27 cellular contexts compared by ENCODE assay signal in the genomic region with DNA sequence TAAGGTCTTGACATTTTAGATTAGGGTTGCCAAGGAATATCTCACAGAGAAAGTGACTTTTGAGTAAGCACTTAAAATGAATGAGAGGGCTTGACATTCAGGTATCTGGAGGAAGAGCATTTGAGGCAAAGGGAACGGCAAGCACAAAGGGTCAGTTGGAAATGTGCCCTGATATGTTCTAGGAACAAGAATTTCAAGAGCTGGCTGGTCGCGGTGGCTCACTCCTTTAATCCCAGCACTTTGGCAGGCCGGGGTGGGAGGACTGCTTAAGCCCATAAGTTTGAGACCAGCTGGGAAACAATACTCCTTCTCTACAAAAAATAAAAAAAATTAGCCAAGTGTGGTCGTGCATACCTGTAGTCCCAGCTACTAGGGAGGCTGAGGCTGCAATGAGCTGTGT. TPM values are rescaled to one million over a fixed set of nuclear protein-coding genes. Genes with fewer than 3 reads are reported as not detected.
DNase-seq lines count a peak whose midpoint lies in the region; ATAC-seq and TF ChIP-seq lines count a peak whose summit lies in the region.
"Had no signal": no experiment of that assay in that cellular context is flagged by ENCODE, and none has a peak within 500 bp of the region (broad histone marks: within the 10 kb centered on the region; RNA-seq: fewer than 3 reads in every experiment).

No MANE protein-coding gene starts in this region.

- H3K14ac ChIP-seq in H9 (ENCODE audit: insufficient read depth, low read length) = no peak overlapping the region
- H3K14ac ChIP-seq in mesenchymal stem cell (ENCODE audit: low read length in 2 of 2) = no peak overlapping the region

- no peak for TF ChIP-seq CTCF in C4-2B (conservative IDR thresholded peaks at IDR 0.05)
- no peak for TF ChIP-seq CTCF in H9 (conservative IDR thresholded peaks at IDR 0.05)
- TF ChIP-seq CTCF in osteoblast (IDR thresholded peaks at IDR 0.05; ENCODE audit: extremely low read depth, low read depth, low read length) = no peak

- H3K9me3 ChIP-seq in H9 (ENCODE audit: control insufficient read depth, low read depth, low read length) (no peaks in the 10 kb centered on the region), mesenchymal stem cell (ENCODE audit: control insufficient read depth, low read length) (no peaks in the 10 kb centered on the region), osteoblast (ENCODE audit: low read depth, low read length) (no peaks in the 10 kb centered on the region)
- H3K9me3 ChIP-seq: neutrophil, prostate gland, sigmoid colon, tibial artery had no signal

- H3K4ac ChIP-seq in H9 (ENCODE audit: low read depth, low read length) (no peak overlapping the region), mesenchymal stem cell (ENCODE audit: low read depth in 1 of 2, low read length in 2 of 2) (no peak overlapping the region)

- no peak overlapping the region for H3K4me3 Mint-ChIP-seq in H9
- H3K4me3 Mint-ChIP-seq: activated CD4-positive, alpha-beta T cell treated with anti-CD3 and anti-CD28 coated beads, Interleukin-2, amount 10 ng/mL, durations not matched to agents 24 days and 14 days; B cell; CD8-positive, alpha-beta T cell; naive B cell; T-cell had no signal

- intact Hi-C loops in left cardiac atrium (cut with DNase I) = no loop called here

- H3K27ac ChIP-seq in C4-2B = peak overlapping the region; percentile 69
- H3K27ac ChIP-seq in H9 (ENCODE audit: insufficient read length, low read depth, low read length) = no peak overlapping the region
- H3K27ac ChIP-seq in mesenchymal stem cell (ENCODE audit: low read length, poor library complexity, severe bottlenecking) = no peak overlapping the region
- H3K27ac ChIP-seq in osteoblast (ENCODE audit: low read depth, low read length) = no peak overlapping the region
- H3K27ac ChIP-seq: brain microvascular endothelial cell, dorsolateral prefrontal cortex, neutrophil, prostate gland, sigmoid colon, tibial artery, WERI-Rb-1 had no signal

- H3K4me3 ChIP-seq in mesenchymal stem cell (ENCODE audit: insufficient read depth in 1 of 2, low read depth in 1 of 2, low read length in 2 of 2) (no peak overlapping the region), osteoblast (ENCODE audit: insufficient read depth, low read length) (no peak overlapping the region)
- H3K4me3 ChIP-seq: dorsolateral prefrontal cortex, prostate gland, sigmoid colon, tibial artery had no signal

- peak; percentile 40 to 71 for ATAC-seq in left cardiac atrium
- ATAC-seq in HG03354 (IDR thresholded peaks at IDR 0.05; ENCODE audit: poor library complexity, severe bottlenecking, unreplicated experiment) = no peak
- ATAC-seq in HG03439 (IDR thresholded peaks at IDR 0.05; ENCODE audit: unreplicated experiment) = no peak
- ATAC-seq: activated naive CD4-positive, alpha-beta T cell treated with anti-CD3 and anti-CD28 coated beads, Interleukin-2, amount 50 U/mL, for 72 hours; CD8-positive, alpha-beta T cell; T-cell had no signal

- H2BK15ac ChIP-seq in H9 (ENCODE audit: low read depth, low read length) (no peak overlapping the region), mesenchymal stem cell (ENCODE audit: low read depth, poor library complexity, severe bottlenecking) (no peak overlapping the region)

- H3K9me3 Mint-ChIP-seq in H9 = no peaks in the 10 kb centered on the region; a peak in 1 of 5 replicates
- H3K9me3 Mint-ChIP-seq: CD8-positive, alpha-beta T cell; naive B cell; T-cell had no signal

- H4K91ac ChIP-seq in H9 (ENCODE audit: insufficient read length, low read depth, low read length) (no peak overlapping the region), mesenchymal stem cell (ENCODE audit: low read length) (no peak overlapping the region)

- H3K9ac ChIP-seq in H9 (ENCODE audit: extremely low read depth, insufficient read length, low read length) (no peak overlapping the region), mesenchymal stem cell (ENCODE audit: low read length) (no peak overlapping the region)

- no peak overlapping the region for H3T11ph ChIP-seq in H9 (ENCODE audit: low read length)

- no peak overlapping the region for H3K23ac ChIP-seq in H9 (ENCODE audit: insufficient read length, low read depth, low read length)
- H3K23ac ChIP-seq in mesenchymal stem cell (ENCODE audit: low read length in 2 of 2) = no peak overlapping the region

- H2AFZ ChIP-seq in H9 (ENCODE audit: low read length) = no peak overlapping the region
- no peak overlapping the region for H2AFZ ChIP-seq in mesenchymal stem cell (ENCODE audit: low read depth, low read length)
- no peak overlapping the region for H2AFZ ChIP-seq in osteoblast (ENCODE audit: low read length)

- peaks cover 24 to 35% of the 10 kb centered on the region in 2 experiments for H3K4me1 Mint-ChIP-seq in H9
- H3K4me1 Mint-ChIP-seq: activated CD4-positive, alpha-beta T cell treated with anti-CD3 and anti-CD28 coated beads, Interleukin-2, amount 10 ng/mL, durations not matched to agents 24 days and 14 days; B cell had no signal

- no peak overlapping the region for H2BK12ac ChIP-seq in H9 (ENCODE audit: insufficient read length, low read depth, low read length)
- no peak overlapping the region for H2BK12ac ChIP-seq in mesenchymal stem cell (ENCODE audit: low read length in 2 of 2)

- H3K4me2 ChIP-seq in H9 (ENCODE audit: insufficient read depth, insufficient read length, low read length) (no peak overlapping the region), mesenchymal stem cell (ENCODE audit: low read length, poor library complexity, severe bottlenecking) (no peak overlapping the region), osteoblast (ENCODE audit: insufficient read depth, low read length) (no peak overlapping the region)

- no peaks in the 10 kb centered on the region for H3K27me3 Mint-ChIP-seq in H9 (ENCODE audit: low read depth)
- H3K27me3 Mint-ChIP-seq: activated CD4-positive, alpha-beta T cell treated with anti-CD3 and anti-CD28 coated beads, Interleukin-2, amount 10 ng/mL, durations not matched to agents 24 days and 14 days; B cell; naive B cell; T-cell had no signal

- no peaks in the 10 kb centered on the region for H3K23me2 ChIP-seq in H9 (ENCODE audit: insufficient read length, low read depth, low read length, poor library complexity, severe bottlenecking)

- H3K56ac ChIP-seq in H9 (ENCODE audit: insufficient read length, low read depth, low read length) = no peak overlapping the region

- H3K36me3 Mint-ChIP-seq in H9 (ENCODE audit: insufficient read depth in 1 of 3, low read depth in 3 of 3) = peaks cover 0 to 15% (median 0%) of the 10 kb centered on the region in 3 experiments; a peak in 4 of 7 replicates
- H3K36me3 Mint-ChIP-seq: CD8-positive, alpha-beta T cell; naive B cell had no signal

- no peak overlapping the region for H2AK5ac ChIP-seq in H9 (ENCODE audit: insufficient read length, low read length)
- no peak overlapping the region for H2AK5ac ChIP-seq in mesenchymal stem cell (ENCODE audit: low read length, severe bottlenecking)

- H4K8ac ChIP-seq in H9 (replicated peaks; ENCODE audit: insufficient read length, low read depth, low read length) (no peak overlapping the region), mesenchymal stem cell (ENCODE audit: low read length) (peak overlapping the region; percentile 72)

- no peak overlapping the region for H2BK5ac ChIP-seq in H9 (ENCODE audit: insufficient read length, low read length)
- H2BK5ac ChIP-seq in mesenchymal stem cell (ENCODE audit: low read depth, low read length, poor library complexity, severe bottlenecking) = no peak overlapping the region

- peaks cover 14% of the 10 kb centered on the region; the same call in 1 of the 2 replicates for H3K79me2 ChIP-seq in H9 (ENCODE audit: insufficient read depth, low read length)
- H3K79me2 ChIP-seq in osteoblast (ENCODE audit: insufficient read depth, low read length) = no peaks in the 10 kb centered on the region

- H3K79me1 ChIP-seq in H9 (ENCODE audit: insufficient read depth, low read depth, low read length, poor library complexity, severe bottlenecking) (peaks cover 7% of the 10 kb centered on the region), mesenchymal stem cell (replicated peaks; ENCODE audit: low read length, poor library complexity, severe bottlenecking) (peaks cover 24% of the 10 kb centered on the region)

- no peaks in the 10 kb centered on the region for H3K27me3 ChIP-seq in H9 (ENCODE audit: insufficient read depth, low read length)
- no peaks in the 10 kb centered on the region for H3K27me3 ChIP-seq in mesenchymal stem cell (ENCODE audit: control insufficient read depth in 1 of 2, insufficient read depth in 1 of 2, low read length in 2 of 2)
- H3K27me3 ChIP-seq in osteoblast (ENCODE audit: insufficient read depth, low read length) = no peaks in the 10 kb centered on the region
- H3K27me3 ChIP-seq: brain microvascular endothelial cell, dorsolateral prefrontal cortex, neutrophil, sigmoid colon, tibial artery had no signal

- peak overlapping the region in 2 of 3 experiments; percentile 12 to 24; a peak in 4 of 7 replicates for H3K27ac Mint-ChIP-seq in H9
- H3K27ac Mint-ChIP-seq: activated CD4-positive, alpha-beta T cell treated with anti-CD3 and anti-CD28 coated beads, Interleukin-2, amount 10 ng/mL, durations not matched to agents 24 days and 14 days; B cell; CD8-positive, alpha-beta T cell; T-cell had no signal

- H2BK20ac ChIP-seq in H9 (ENCODE audit: low read depth, low read length, poor library complexity, severe bottlenecking) = no peak overlapping the region

- H3K36me3 ChIP-seq in mesenchymal stem cell (ENCODE audit: control insufficient read depth in 1 of 2, insufficient read depth in 2 of 2, low read depth in 1 of 2, low read length in 2 of 2) (no peaks in the 10 kb centered on the region), osteoblast (ENCODE audit: insufficient read depth, low read length) (no peaks in the 10 kb centered on the region)
- H3K36me3 ChIP-seq: brain microvascular endothelial cell, neutrophil, prostate gland, sigmoid colon, tibial artery had no signal

- no peak for DNase-seq in H9
- DNase-seq in left cardiac atrium = no peak
- DNase-seq in mesenchymal stem cell = no peak
- DNase-seq in osteoblast (ENCODE audit: insufficient read length, low spot score, missing footprints) = no peak
- DNase-seq in NCI-H128 (lab: John Stamatoyannopoulos, UW; ENCODE audit: unreplicated experiment) = no peak
- DNase-seq: activated CD4-positive, alpha-beta T cell treated with anti-CD3 and anti-CD28 coated beads, Interleukin-2, amount 10 ng/mL, durations not matched to agents 24 days and 14 days; activated effector memory CD4-positive, alpha-beta T cell treated with Interleukin-2 at 50 U/mL for 16 hours; brain microvascular endothelial cell; CD8-positive, alpha-beta T cell; dorsolateral prefrontal cortex; naive B cell; NCI-H1436; NCI-H2081 treated with DMSO at 0.1 percent for 48 hours; NCI-H226; NCI-H774; sigmoid colon; stimulated activated CD4-positive, alpha-beta T cell treated with anti-CD3 and anti-CD28 coated beads, Interleukin-4, amount 100 ng/mL, for 1 hour; T-cell; tibial artery; WERI-Rb-1 had no signal

- no peak overlapping the region for H3K18ac ChIP-seq in H9 (ENCODE audit: insufficient read length, low read depth, low read length)
- peak overlapping the region in 1 of 2 experiments; percentile 33 for H3K18ac ChIP-seq in mesenchymal stem cell (ENCODE audit: low read depth in 1 of 2, low read length in 2 of 2)

- no peak overlapping the region for H4K5ac ChIP-seq in H9 (ENCODE audit: insufficient read length, low read depth, low read length)

- H4K20me1 ChIP-seq in H9 (ENCODE audit: control insufficient read depth, insufficient read depth, insufficient read length) (no peaks in the 10 kb centered on the region), osteoblast (ENCODE audit: insufficient read depth, low read length) (no peaks in the 10 kb centered on the region)

- H3K4me1 ChIP-seq in H9 (ENCODE audit: insufficient read depth, low read length) (no peaks in the 10 kb centered on the region; the same call in 1 of the 2 replicates), mesenchymal stem cell (ENCODE audit: control insufficient read depth, insufficient read depth, low read depth, low read length) (no peaks in the 10 kb centered on the region), osteoblast (ENCODE audit: insufficient read depth, low read length) (no peaks in the 10 kb centered on the region)
- H3K4me1 ChIP-seq: prostate gland, sigmoid colon had no signal

- WGBS in H9 (ENCODE audit: extremely low coverage, insufficient read length, low lambda C conversion rate) = no CpG with 5 or more reads among the region's 5 CpGs
- 79% methylated on average over 5 of the region's 5 CpGs for WGBS in mesenchymal stem cell

- no peak overlapping the region for H2BK120ac ChIP-seq in H9 (ENCODE audit: low read depth, low read length, poor library complexity, severe bottlenecking)
- no peak overlapping the region for H2BK120ac ChIP-seq in mesenchymal stem cell (ENCODE audit: low read depth, low read length)

RNA-seq across cellular contexts. Expression of a gene that starts 16.5 kb away (rescaled TPM):
- total RNA-seq in H9 (2021) (32.9 and 34.0 TPM in 2 replicates), left cardiac atrium (1 to 10 TPM; 3.3 to 3.6 TPM), osteoblast (2.4 and 2.5 TPM in 2 replicates)
- 1.2 TPM for polyA plus RNA-seq in mesenchymal stem cell (2013, experiment 1 of 2)
- 1.1 TPM for polyA plus RNA-seq in mesenchymal stem cell (2013, experiment 2 of 2)

Comparison
In these comparisons a context has a peak if more than half of its experiments do, and no peak if none do; other contexts are left out.
1. ATAC-seq: peak in left cardiac atrium (2 of 2); none in HG03354 (single experiment) and HG03439 (single experiment).